In the genomic region with DNA sequence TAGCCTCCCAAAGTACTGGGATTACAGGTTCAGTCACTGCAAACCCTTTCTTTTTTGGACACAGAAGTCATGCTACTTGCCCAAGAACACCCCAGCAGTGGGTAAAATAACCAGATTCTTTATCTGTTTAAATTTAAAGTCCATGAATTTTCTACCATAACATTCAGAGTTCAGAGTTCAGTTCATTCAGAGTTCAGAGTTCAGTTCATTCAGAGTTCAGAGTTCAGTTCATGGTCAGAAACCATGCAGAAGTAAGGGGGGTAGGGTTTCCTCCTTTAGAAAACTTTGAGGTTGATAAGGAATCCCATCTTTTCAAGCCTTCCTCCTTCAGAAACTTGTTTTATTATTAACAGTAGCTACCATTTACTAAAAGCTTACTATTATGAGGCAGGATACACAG, we compare ENCODE assay signal across 17 cellular contexts. TPM values are rescaled to one million over a fixed set of nuclear protein-coding genes. Genes with fewer than 3 reads are reported as not detected.
DNase-seq lines count a peak whose midpoint lies in the region; ATAC-seq, FAIRE-seq and TF ChIP-seq lines count a peak whose summit lies in the region.
"Had no signal": no experiment of that assay in that cellular context is flagged by ENCODE, and none has a peak within 500 bp of the region (broad histone marks: within the 10 kb centered on the region; RNA-seq: fewer than 3 reads in every experiment).

No MANE protein-coding gene starts in this region.

- FAIRE-seq in HepG2 (lab: Jason Lieb, UNC), result no peak
- FAIRE-seq: H54 had no signal

- TF ChIP-seq POLR2A in HepG2 (IDR thresholded peaks at IDR 0.05; ENCODE audit: insufficient read depth in 1 of 2, low read depth in 2 of 2, low read length in 2 of 2), result no peak
- no peak for TF ChIP-seq POLR2A in gastrocnemius medialis (IDR thresholded peaks at IDR 0.05)

- peaks cover 6 to 22% of the 10 kb centered on the region in 2 experiments for H3K36me3 ChIP-seq in HepG2 (replicated peaks in 1 of 2; ENCODE audit: control insufficient read depth in 1 of 2, insufficient read depth in 2 of 2, low read length in 2 of 2)
- H3K36me3 ChIP-seq in gastrocnemius medialis, result peaks cover 0 to 29% of the 10 kb centered on the region in 2 donors
- peaks cover 3% of the 10 kb centered on the region for H3K36me3 ChIP-seq in H7 (replicated peaks; ENCODE audit: control insufficient read depth, insufficient read depth, low read length)

- TF ChIP-seq CTCF in CD4-positive, alpha-beta T cell (IDR thresholded peaks at IDR 0.05), result no peak
- no peak for TF ChIP-seq CTCF in HepG2 (CRISPR knock-in tag; IDR thresholded peaks at IDR 0.05)
- TF ChIP-seq CTCF in gastrocnemius medialis (IDR thresholded peaks at IDR 0.05 in 4 of 5, conservative IDR thresholded peaks at IDR 0.05 in 1 of 5), result no peak

- ATAC-seq in CD4-positive, alpha-beta T cell (ENCODE audit: poor library complexity), result no peak
- no peak for ATAC-seq in T-helper 17 cell
- no peak for ATAC-seq in HepG2
- no peak for ATAC-seq in gastrocnemius medialis
- no peak for ATAC-seq in SK-N-SH treated with all-trans-retinoic acid at 6 μM for 48 hours

- no peak overlapping the region for H3K4me2 ChIP-seq in HepG2 (ENCODE audit: low read depth, low read length)

- H2AFZ ChIP-seq in HepG2 (ENCODE audit: low read length), result no peak overlapping the region

- H3K79me2 ChIP-seq in HepG2 (ENCODE audit: insufficient read depth, low read length), result peaks cover 60% of the 10 kb centered on the region

- in situ Hi-C loops in HepG2 (cut with HindIII; ENCODE audit: extremely low pct_ligation_motif_present, low pct_unique_long_range_greater_than_20kb) (no loop called here), gastrocnemius medialis (cut with MboI; ENCODE audit: low sequenced_read_pairs in 4 of 4) (no loop called here)

- H3K4me3 ChIP-seq in HepG2 (replicated peaks in 1 of 3; ENCODE audit: insufficient read depth in 1 of 3, low read depth in 2 of 3, low read length in 3 of 3) (no peak overlapping the region), gastrocnemius medialis (no peak overlapping the region), H7 (ENCODE audit: insufficient read depth, low read depth, low read length) (no peak overlapping the region)

- no peaks in the 10 kb centered on the region for H3K27me3 ChIP-seq in CD4-positive, alpha-beta T cell (ENCODE audit: control insufficient read depth, insufficient read depth, low read length)
- H3K27me3 ChIP-seq in HepG2 (ENCODE audit: control insufficient read depth in 1 of 2, insufficient read depth in 2 of 2, low read length in 2 of 2), result no peaks in the 10 kb centered on the region
- no peaks in the 10 kb centered on the region for H3K27me3 ChIP-seq in gastrocnemius medialis
- H3K27me3 ChIP-seq in H7 (ENCODE audit: control insufficient read depth, insufficient read depth, low read length), result no peaks in the 10 kb centered on the region

- TF ChIP-seq EP300 in HepG2 (IDR thresholded peaks at IDR 0.05; ENCODE audit: low read depth in 2 of 2, low read length in 2 of 2), result no peak
- TF ChIP-seq EP300 in HepG2 (CRISPR knock-in tag; IDR thresholded peaks at IDR 0.05; ENCODE audit: borderline replicate concordance), result no peak

- TF ChIP-seq RAD21 in HepG2 (CRISPR knock-in tag; IDR thresholded peaks at IDR 0.05), result no peak

- H3K9ac ChIP-seq in HepG2 (ENCODE audit: insufficient read depth, low read depth, low read length), result no peak overlapping the region

- BruUV-seq in HepG2 (replicated peaks; lab: Mats Ljungman, UMichigan), result no TSS peak

- CTCF ChIA-PET in CD4-positive, alpha-beta T cell (lab: Charles Lee), result no interaction called here
- CTCF ChIA-PET in HepG2 (lab: Yijun Ruan, JAX; ENCODE audit: low intra/inter-chr PET ratio, low total read pairs), result no interaction called here

- POLR2A ChIA-PET in CD4-positive, alpha-beta T cell (lab: Charles Lee), result interaction anchor here (1.2 kb wide), 1 partner anchor 43 kb away, joined by 5 read pairs; a partner anchor contains a TSS
- POLR2A ChIA-PET in HepG2 (lab: Yijun Ruan, JAX), result no interaction called here

- no peak for DNase-seq in CD4-positive, alpha-beta T cell
- DNase-seq in T-helper 17 cell (no peak), HepG2 (ENCODE audit: low spot score) (no peak), gastrocnemius medialis (no peak), H7 (no peak), GM03348 (ENCODE audit: low spot score) (no peak)
- DNase-seq: AML-193, Calu3, Kasumi-1, NCI-H1105, NCI-H1694, NCI-H2107, NCI-H226, NCI-H526, SHP77 treated with DMSO at 0.1 percent for 48 hours had no signal

- H3K4me1 Mint-ChIP-seq in CD4-positive, alpha-beta T cell (ENCODE audit: low read depth), result peaks cover 57% of the 10 kb centered on the region
- H3K4me1 Mint-ChIP-seq in T-helper 17 cell, result peaks cover 39% of the 10 kb centered on the region

- H3K9me3 ChIP-seq in CD4-positive, alpha-beta T cell (ENCODE audit: control insufficient read depth, low read length), result no peaks in the 10 kb centered on the region
- H3K9me3 ChIP-seq in T-helper 17 cell (ENCODE audit: control insufficient read depth, low read length, poor library complexity, severe bottlenecking) (no peaks in the 10 kb centered on the region), HepG2 (ENCODE audit: low read length) (no peaks in the 10 kb centered on the region), gastrocnemius medialis (no peaks in the 10 kb centered on the region)

- no peaks in the 10 kb centered on the region for H3K9me3 Mint-ChIP-seq in CD4-positive, alpha-beta T cell

- peaks cover 23% of the 10 kb centered on the region for H4K20me1 ChIP-seq in HepG2 (ENCODE audit: insufficient read depth, low read length)

- peak overlapping the region; percentile 65 for H3K27ac Mint-ChIP-seq in CD4-positive, alpha-beta T cell
- peak overlapping the region; percentile 68 for H3K27ac Mint-ChIP-seq in T-helper 17 cell

- H3K27ac ChIP-seq in CD4-positive, alpha-beta T cell (ENCODE audit: low read depth, low read length), result no peak overlapping the region
- peak overlapping the region; percentile 26 for H3K27ac ChIP-seq in HepG2 (ENCODE audit: extremely low read length, insufficient read depth, low read length)
- peak overlapping the region in 3 of 4 donors; percentile 23 to 36 (median 27) for H3K27ac ChIP-seq in gastrocnemius medialis

- intact Hi-C loops in CD4-positive, alpha-beta T cell (cut with DNase I, micrococcal nuclease), result no loop called here
- intact Hi-C loops in HepG2 (cut with micrococcal nuclease; ENCODE audit: unreplicated experiment), result loop anchor here (10.0 kb wide), 1 partner anchor 54 kb away; no protein-coding TSS in a partner anchor
- intact Hi-C loops in gastrocnemius medialis (cut with DNase I; ENCODE audit: low total_unique reads), result no loop called here

- peaks cover 35% of the 10 kb centered on the region for H3K4me1 ChIP-seq in HepG2 (ENCODE audit: insufficient read depth, low read length)
- H3K4me1 ChIP-seq in gastrocnemius medialis, result peaks cover 19 to 22% of the 10 kb centered on the region in 2 donors

- no peaks in the 10 kb centered on the region for H3K27me3 Mint-ChIP-seq in CD4-positive, alpha-beta T cell
- no peaks in the 10 kb centered on the region for H3K27me3 Mint-ChIP-seq in T-helper 17 cell

- H3K36me3 Mint-ChIP-seq in CD4-positive, alpha-beta T cell (ENCODE audit: low read depth), result peaks cover 27% of the 10 kb centered on the region
- peaks cover 2% of the 10 kb centered on the region for H3K36me3 Mint-ChIP-seq in T-helper 17 cell (ENCODE audit: low read depth)

- H3K4me3 Mint-ChIP-seq in CD4-positive, alpha-beta T cell, result no peak overlapping the region
- no peak overlapping the region for H3K4me3 Mint-ChIP-seq in T-helper 17 cell

TF ChIP-seq in HepG2, 621 proteins besides CTCF, POLR2A, EP300 and RAD21:
- TF ChIP-seq HNF4G (IDR thresholded peaks at IDR 0.05; ENCODE audit: borderline replicate concordance, low read depth, low read length), result 0 out of 2 replicates have a peak, but pooled peaks have one; percentile 4
- TF ChIP-seq HNF4G (CRISPR knock-in tag; IDR thresholded peaks at IDR 0.05; ENCODE audit: borderline replicate concordance, low read depth), result no peak
- peak; percentile 9; the same call in 1 of the 2 replicates for TF ChIP-seq HNF4A (CRISPR knock-in tag; IDR thresholded peaks at IDR 0.05)
- TF ChIP-seq ESRRA (CRISPR knock-in tag; IDR thresholded peaks at IDR 0.05; ENCODE audit: low read depth), result no peak

TF ChIP-seq in SK-N-SH treated with all-trans-retinoic acid at 6 μM for 48 hours, 23 proteins besides CTCF, POLR2A, EP300 and RAD21 (continues in another document):
- TF ChIP-seq OSR1 (CRISPR knock-in tag; IDR thresholded peaks at IDR 0.05), result no peak
- TF ChIP-seq ESRRG (CRISPR knock-in tag; IDR thresholded peaks at IDR 0.05), result no peak
- no peak for TF ChIP-seq TCF4 (CRISPR knock-in tag; IDR thresholded peaks at IDR 0.05; ENCODE audit: borderline replicate concordance)
- TF ChIP-seq ZC3H10 (CRISPR knock-in tag; IDR thresholded peaks at IDR 0.05), result no peak
- TF ChIP-seq ZNF565 (CRISPR knock-in tag; conservative IDR thresholded peaks at IDR 0.05; ENCODE audit: low read depth), result no peak
- no peak for TF ChIP-seq PPARA (CRISPR knock-in tag; IDR thresholded peaks at IDR 0.05; ENCODE audit: borderline replicate concordance)

RNA-seq across cellular contexts. Expression of a gene that starts 43.2 kb away (rescaled TPM):
- total RNA-seq in CD4-positive, alpha-beta T cell, result 100 to 1,000 TPM; 127 to 139 TPM
- 100 to 1,000 TPM; 115 to 123 TPM for total RNA-seq in T-helper 17 cell
- 59.0 and 72.2 TPM in 2 replicates for total RNA-seq in HepG2 (2016; rRNA removed; fragmentation: Illumina TruSeq; extraction: Trizol)
- total RNA-seq in HepG2 (2016; cell fraction: cytosol; rRNA removed; fragmentation: Illumina TruSeq; extraction: Trizol; ENCODE audit: low read depth), result 14.3 and 16.7 TPM in 2 replicates
- total RNA-seq in HepG2 (2016; cell fraction: insoluble cytoplasmic fraction; rRNA removed; fragmentation: Illumina TruSeq; extraction: Trizol), result 57.7 and 70.4 TPM in 2 replicates
- total RNA-seq in HepG2 (2016; cell fraction: membrane; rRNA removed; fragmentation: Illumina TruSeq; extraction: Trizol), result 53.2 and 54.8 TPM in 2 replicates
- total RNA-seq in HepG2 (2016; cell fraction: nucleus; rRNA removed; fragmentation: Illumina TruSeq; extraction: Trizol), result 80.2 and 92.0 TPM in 2 replicates
- 91.4 and 99.3 TPM in 2 replicates for polyA plus RNA-seq in HepG2 (2011; rRNA removed)
- polyA plus RNA-seq in HepG2 (2011; cell fraction: cytosol; rRNA removed), result 54.5 and 60.0 TPM in 2 replicates
- 118 and 126 TPM in 2 replicates for polyA plus RNA-seq in HepG2 (2011; cell fraction: nucleus; rRNA removed)
- polyA plus RNA-seq in HepG2 (2012), result 46.1 and 53.2 TPM in 2 replicates
- polyA plus RNA-seq in HepG2 (2016; cell fraction: cytosol; fragmentation: Illumina TruSeq; extraction: Trizol; ENCODE audit: low read depth), result 9.5 and 10.3 TPM in 2 replicates
- polyA plus RNA-seq in HepG2 (2016; cell fraction: insoluble cytoplasmic fraction; fragmentation: Illumina TruSeq; extraction: Trizol; ENCODE audit: low read depth), result 48.0 and 52.7 TPM in 2 replicates
- 32.4 and 34.3 TPM in 2 replicates for polyA plus RNA-seq in HepG2 (2016; cell fraction: membrane; fragmentation: Illumina TruSeq; extraction: Trizol; ENCODE audit: low read depth)
- polyA plus RNA-seq in HepG2 (2016; cell fraction: nucleus; fragmentation: Illumina TruSeq; extraction: Trizol; ENCODE audit: insufficient read depth, low read depth), result 154 and 158 TPM in 2 replicates
- polyA minus RNA-seq in HepG2 (2011; rRNA and poly(A)+ RNA removed; ENCODE audit: low replicate concordance), result 194 and 317 TPM in 2 replicates
- 49.2 and 50.8 TPM in 2 replicates for polyA minus RNA-seq in HepG2 (2011; cell fraction: cytosol; rRNA and poly(A)+ RNA removed)
- 132 and 164 TPM in 2 replicates for polyA minus RNA-seq in HepG2 (2011; cell fraction: nucleus; rRNA and poly(A)+ RNA removed)
- total RNA-seq in gastrocnemius medialis, result 100 to 1,000 TPM; 212 to 346 (median 246) TPM
- 158 and 164 TPM in 2 replicates for total RNA-seq in H7 (2014; rRNA removed; shearing (Covaris generic))
